Comparison of ENCODE assay signal across 8 cellular contexts in genomic region chr2:130372055-130372832, GRCh38. TPM values are rescaled to one million over a fixed set of nuclear protein-coding genes. Genes with fewer than 3 reads are reported as not detected.
DNase-seq lines count a peak whose midpoint lies in the region; ATAC-seq lines count a peak whose summit lies in the region.

No MANE protein-coding gene starts in this region.

- POLR2A ChIA-PET in activated CD4-positive, alpha-beta memory T cell treated with anti-CD3 and anti-CD28 coated beads for 36 hours (lab: Charles Lee) = interaction anchor here (1.3 to 3.1 kb wide), 4 partner anchors 9 to 30 kb away, joined by 4 to 32 read pairs (median 14); partner anchors contain the start of gene IMP4

- peak overlapping the region; percentile 87 for H3K4me3 Mint-ChIP-seq in activated CD4-positive, alpha-beta memory T cell treated with anti-CD3 and anti-CD28 coated beads for 36 hours

- H3K36me3 Mint-ChIP-seq in activated CD4-positive, alpha-beta memory T cell treated with anti-CD3 and anti-CD28 coated beads for 36 hours = peaks cover 49% of the 10 kb centered on the region

- H3K27me3 Mint-ChIP-seq in activated CD4-positive, alpha-beta memory T cell treated with anti-CD3 and anti-CD28 coated beads for 36 hours = no peaks in the 10 kb centered on the region

- H3K9me3 Mint-ChIP-seq in activated CD4-positive, alpha-beta memory T cell treated with anti-CD3 and anti-CD28 coated beads for 36 hours = no peaks in the 10 kb centered on the region

- peak overlapping the region; percentile 98 for H3K27ac Mint-ChIP-seq in activated CD4-positive, alpha-beta memory T cell treated with anti-CD3 and anti-CD28 coated beads for 36 hours

- CTCF ChIA-PET in activated CD4-positive, alpha-beta memory T cell treated with anti-CD3 and anti-CD28 coated beads for 36 hours (lab: Charles Lee) = interaction anchor here (0.8 to 1.9 kb wide), 10 partner anchors 10 to 39 kb away, joined by 3 to 15 read pairs (median 8); partner anchors contain the start of genes IMP4 and PTPN18

- peaks cover 56% of the 10 kb centered on the region for H3K4me1 Mint-ChIP-seq in activated CD4-positive, alpha-beta memory T cell treated with anti-CD3 and anti-CD28 coated beads for 36 hours (ENCODE audit: low read depth)

- intact Hi-C loops in activated CD4-positive, alpha-beta memory T cell treated with anti-CD3 and anti-CD28 coated beads for 36 hours (cut with micrococcal nuclease) = loop anchor here (1.0 to 5.0 kb wide), 4 partner anchors 19 to 720 kb away; partner anchors contain the start of genes FAM168B, GPR148 and MZT2B

- DNase-seq in Ammon's horn (ENCODE audit: low spot score) = peak; percentile 86
- peak; percentile 61 for DNase-seq in NCI-H446 treated with DMSO at 0.1 percent for 48 hours (lab: John Stamatoyannopoulos, UW)
- peak; percentile 82 for DNase-seq in activated CD4-positive, alpha-beta memory T cell treated with anti-CD3 and anti-CD28 coated beads for 36 hours
- DNase-seq in effector CD4-positive, alpha-beta T cell = peak; percentile 51
- DNase-seq in medulla oblongata (ENCODE audit: extremely low spot score) = peak; percentile 87
- DNase-seq in stimulated activated CD8-positive, alpha-beta memory T cell treated with anti-CD3 and anti-CD28 coated beads, Interleukin-12 subunit alpha, Interleukin-12 subunit beta, amount 100 ng/mL, for 1 hour (ENCODE audit: low read depth) = peak; percentile 46

- peak; percentile 50 for ATAC-seq in GM18870 (IDR thresholded peaks at IDR 0.05; ENCODE audit: unreplicated experiment)
- peak; percentile 69 for ATAC-seq in HG03097 (IDR thresholded peaks at IDR 0.05; ENCODE audit: low FRiP score, unreplicated experiment)

RNA-seq across cellular contexts. Expression of gene PTPN18, which starts 16.4 kb away (rescaled TPM):
- 10 to 100 TPM; 42.1 to 44.9 TPM for total RNA-seq in activated CD4-positive, alpha-beta memory T cell treated with anti-CD3 and anti-CD28 coated beads for 36 hours

RNA-seq across cellular contexts. Expression of gene IMP4, which starts 29.5 kb away (rescaled TPM):
- 100 to 1,000 TPM; 125 to 128 TPM for total RNA-seq in activated CD4-positive, alpha-beta memory T cell treated with anti-CD3 and anti-CD28 coated beads for 36 hours

Comparison
In these comparisons a context has a peak if more than half of its experiments do, and no peak if none do; other contexts are left out.
1. Peak in every context shown above with its lines: DNase-seq and ATAC-seq.